21 cellular contexts compared by ENCODE assay signal in the genomic region with DNA sequence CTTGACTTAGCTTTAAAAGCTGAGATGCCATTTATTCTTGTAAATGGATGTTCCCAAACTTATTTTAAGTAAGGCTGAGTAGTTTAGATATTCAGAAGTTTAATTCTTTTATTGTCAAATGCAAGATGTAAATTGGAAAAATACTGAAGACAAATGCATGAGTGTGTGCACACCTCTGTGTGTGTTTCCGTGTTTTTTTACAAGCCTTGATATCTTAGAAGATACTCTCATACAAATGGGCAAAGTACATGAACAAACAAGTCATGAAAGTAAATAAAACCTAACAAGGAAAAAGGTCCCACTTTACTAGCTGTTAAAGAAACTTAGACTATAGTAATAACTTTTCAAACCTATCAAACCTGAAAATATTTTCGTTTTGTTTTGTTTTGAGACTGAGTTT. TPM values are rescaled to one million over a fixed set of nuclear protein-coding genes. Genes with fewer than 3 reads are reported as not detected.
"Had no signal": no experiment of that assay in that cellular context is flagged by ENCODE, and none has a peak within 500 bp of the region (broad histone marks: within the 10 kb centered on the region; RNA-seq: fewer than 3 reads in every experiment).

No MANE protein-coding gene starts in this region.

- H3K36me3 Mint-ChIP-seq: mesothelial cell of epicardium, WTC11 had no signal

- H3K9me3 ChIP-seq: thyroid gland had no signal

- FAIRE-seq: TTC549 had no signal

- H3K4me3 ChIP-seq: cardiac muscle cell, dorsolateral prefrontal cortex, thyroid gland had no signal

- DNase-seq: activated CD4-positive, alpha-beta memory T cell treated with anti-CD3 and anti-CD28 coated beads, Interleukin-2, amount 10 ng/mL, durations not matched to agents 7 days and 5 days; activated CD4-positive, alpha-beta T cell treated with anti-CD3 and anti-CD28 coated beads for 4 hours; activated effector memory CD4-positive, alpha-beta T cell treated with anti-CD3 and anti-CD28 coated beads, Interleukin-2, amount 50 U/mL, for 16 hours; activated naive CD4-positive, alpha-beta T cell treated with anti-CD3 and anti-CD28 coated beads, Interleukin-2, amount 50 U/mL, for 16 hours; activated T-cell treated with anti-CD3 and anti-CD28 coated beads, Interleukin-2, amount 50 U/mL, for 24 hours; amygdala; dorsolateral prefrontal cortex; foreskin keratinocyte; hypothalamus; islet precursor cell; stimulated activated CD4-positive, alpha-beta T cell treated with anti-CD3 and anti-CD28 coated beads, Interleukin-12 subunit alpha, Interleukin-12 subunit beta, amount 100 ng/mL, for 4 hours; stimulated activated CD4-positive, alpha-beta T cell treated with anti-CD3 and anti-CD28 coated beads, Interleukin-2, amount 100 ng/mL, for 24 hours; stimulated activated naive CD4-positive, alpha-beta T cell treated with Interleukin-2 at 50 U/mL for 16 hours; SW 1271; thyroid gland had no signal

- H3K4me1 ChIP-seq: thyroid gland had no signal

- H3K27ac ChIP-seq: cardiac muscle cell, dorsolateral prefrontal cortex, foreskin keratinocyte, thyroid gland had no signal

- ATAC-seq: foreskin keratinocyte, WTC11 had no signal

- H3K9me3 Mint-ChIP-seq: activated CD4-positive, alpha-beta memory T cell treated with anti-CD3 and anti-CD28 coated beads, Interleukin-2, amount 10 ng/mL, durations not matched to agents 7 days and 5 days; activated T-cell treated with anti-CD3 and anti-CD28 coated beads, Interleukin-2, amount 50 U/mL, for 24 hours had no signal

- H3K27me3 Mint-ChIP-seq: activated CD4-positive, alpha-beta memory T cell treated with anti-CD3 and anti-CD28 coated beads, Interleukin-2, amount 10 ng/mL, durations not matched to agents 7 days and 5 days; activated T-cell treated with anti-CD3 and anti-CD28 coated beads, Interleukin-2, amount 50 U/mL, for 24 hours had no signal

- H3K4me1 Mint-ChIP-seq: activated CD4-positive, alpha-beta memory T cell treated with anti-CD3 and anti-CD28 coated beads, Interleukin-2, amount 10 ng/mL, durations not matched to agents 7 days and 5 days; mesothelial cell of epicardium; WTC11 had no signal

- H3K27ac Mint-ChIP-seq: activated CD4-positive, alpha-beta memory T cell treated with anti-CD3 and anti-CD28 coated beads, Interleukin-2, amount 10 ng/mL, durations not matched to agents 7 days and 5 days; activated T-cell treated with anti-CD3 and anti-CD28 coated beads, Interleukin-2, amount 50 U/mL, for 24 hours; mesothelial cell of epicardium; progenitor cell of endocrine pancreas; WTC11 had no signal

- H3K27me3 ChIP-seq: cardiac muscle cell, foreskin keratinocyte, thyroid gland had no signal

- H3K4me3 Mint-ChIP-seq: activated CD4-positive, alpha-beta memory T cell treated with anti-CD3 and anti-CD28 coated beads, Interleukin-2, amount 10 ng/mL, durations not matched to agents 7 days and 5 days; activated T-cell treated with anti-CD3 and anti-CD28 coated beads, Interleukin-2, amount 50 U/mL, for 24 hours; mesothelial cell of epicardium; WTC11 had no signal

- H3K36me3 ChIP-seq: cardiac muscle cell, thyroid gland had no signal

RNA-seq across cellular contexts. Expression of gene ACSL5, which starts 29.0 kb away (rescaled TPM):
- total RNA-seq: cardiac muscle cell, foreskin keratinocyte, mesothelial cell of epicardium had no signal
- polyA plus RNA-seq: cardiac muscle cell, foreskin keratinocyte, neural cell had no signal
